ENCODE assay signal across 16 cellular contexts in genomic region chr14:39446131-39446744, GRCh38. TPM values are rescaled to one million over a fixed set of nuclear protein-coding genes. Genes with fewer than 3 reads are reported as not detected.
DNase-seq lines count a peak whose midpoint lies in the region; ATAC-seq, FAIRE-seq and TF ChIP-seq lines count a peak whose summit lies in the region.
"Had no signal": no experiment of that assay in that cellular context is flagged by ENCODE, and none has a peak within 500 bp of the region (broad histone marks: within the 10 kb centered on the region; RNA-seq: fewer than 3 reads in every experiment).

No MANE protein-coding gene starts in this region.

- no peaks in the 10 kb centered on the region for H3K9me3 ChIP-seq in aorta (ENCODE audit: control insufficient read depth, low read length)
- H3K9me3 ChIP-seq: adrenal gland had no signal

- no peak for DNase-seq in GM12892 (ENCODE audit: insufficient read length)
- DNase-seq in T-helper 1 cell: no peak
- DNase-seq in NCI-H1930 (lab: John Stamatoyannopoulos, UW): no peak
- no peak for DNase-seq in HEK293T (ENCODE audit: extremely low spot score)
- DNase-seq in aorta: no peak
- DNase-seq: activated CD4-positive, alpha-beta T cell treated with anti-CD3 and anti-CD28 coated beads for 4 hours; adrenal gland; EL; KBM-7; left colon; NCI-H510A treated with DMSO at 0.1 percent for 48 hours; nucleus accumbens; stimulated activated CD4-positive, alpha-beta T cell treated with anti-CD3 and anti-CD28 coated beads, Interleukin-12 subunit alpha, Interleukin-12 subunit beta, amount 100 ng/mL, for 4 hours had no signal

- H3K27me3 ChIP-seq in aorta (ENCODE audit: control insufficient read depth in 1 of 2, insufficient read depth in 2 of 2, low read length in 1 of 2): no peaks in the 10 kb centered on the region
- H3K27me3 ChIP-seq: adrenal gland had no signal

- CTCF ChIA-PET in HEK293T (lab: Yijun Ruan, JAX): interaction anchor here (1.3 kb wide), 1 partner anchor 13 kb away, joined by 5 read pairs; no protein-coding TSS in a partner anchor

- POLR2A ChIA-PET in HEK293T (lab: Yijun Ruan, JAX): interaction anchor here (2.1 kb wide), 1 partner anchor 14 kb away, joined by 8 read pairs; the partner anchor contains the start of gene FBXO33

- intact Hi-C loops in aorta (cut with DNase I): no loop called here

- 90 to 95% methylated on average over 1 of the region's 1 CpG for WGBS in aorta, 2 donors

- peak; percentile 80 for FAIRE-seq in GM12892 (lab: Jason Lieb, UNC)

- no peaks in the 10 kb centered on the region for H3K36me3 ChIP-seq in aorta (ENCODE audit: control insufficient read depth in 1 of 2, insufficient read depth in 2 of 2, low read length in 1 of 2)
- H3K36me3 ChIP-seq: adrenal gland had no signal

- no peak overlapping the region for H3K4me3 ChIP-seq in aorta (ENCODE audit: low read length in 2 of 2)
- H3K4me3 ChIP-seq: adrenal gland had no signal

- ATAC-seq in GM19324 (IDR thresholded peaks at IDR 0.05; ENCODE audit: low FRiP score, unreplicated experiment) (peak; percentile 55), HG02642 (IDR thresholded peaks at IDR 0.05; ENCODE audit: poor library complexity, unreplicated experiment) (peak; percentile 59), HG03457 (IDR thresholded peaks at IDR 0.05; ENCODE audit: unreplicated experiment) (peak; percentile 45), aorta (ENCODE audit: low FRiP score) (no peak)
- ATAC-seq: left colon had no signal

- no peaks in the 10 kb centered on the region for H3K4me1 ChIP-seq in aorta (ENCODE audit: control insufficient read depth in 1 of 2, insufficient read depth in 2 of 2, low read length in 2 of 2)
- H3K4me1 ChIP-seq: adrenal gland had no signal

- TF ChIP-seq POLR2A in GM12892 (IDR thresholded peaks at IDR 0.05; ENCODE audit: low read depth, low read length): no peak

- H3K27ac ChIP-seq in aorta (ENCODE audit: low read depth in 1 of 2, low read length in 2 of 2): no peak overlapping the region
- H3K27ac ChIP-seq: adrenal gland had no signal

TF ChIP-seq in HEK293T, 16 proteins besides CTCF, POLR2A, EP300 and RAD21:
- TF ChIP-seq PKNOX1 (IDR thresholded peaks at IDR 0.05) (no peak), LEF1 (IDR thresholded peaks at IDR 0.05; ENCODE audit: borderline replicate concordance) (no peak), BHLHE40 (IDR thresholded peaks at IDR 0.05; ENCODE audit: borderline replicate concordance) (no peak), ELF4 (IDR thresholded peaks at IDR 0.05) (no peak), SUZ12 (IDR thresholded peaks at IDR 0.05) (no peak), FOXM1 (IDR thresholded peaks at IDR 0.05; ENCODE audit: borderline replicate concordance) (no peak), HDGF (IDR thresholded peaks at IDR 0.05; ENCODE audit: borderline replicate concordance) (no peak), SP1 (IDR thresholded peaks at IDR 0.05) (no peak), ARNT (IDR thresholded peaks at IDR 0.05) (no peak), ZNF384 (IDR thresholded peaks at IDR 0.05) (no peak), L3MBTL2 (conservative IDR thresholded peaks at IDR 0.05) (no peak), NFRKB (IDR thresholded peaks at IDR 0.05) (no peak), TARDBP (IDR thresholded peaks at IDR 0.05) (no peak), FOXA1 (IDR thresholded peaks at IDR 0.05) (no peak), CTBP1 (IDR thresholded peaks at IDR 0.05; ENCODE audit: borderline replicate concordance) (no peak)

RNA-seq across cellular contexts. Expression of gene FBXO33, which starts 14.0 kb away (rescaled TPM):
- 14.6 TPM for polyA plus RNA-seq in GM12892 (2012; ENCODE audit: missing spikeins)
- total RNA-seq in aorta: 10 to 100 TPM; 13.0 to 14.3 TPM
- polyA plus RNA-seq in aorta: 1 to 10 TPM; 3.0 to 9.0 TPM
